Comparison of ENCODE assay signal across 8 cellular contexts in genomic region chr5:87268970-87269377, GRCh38. TPM values are rescaled to one million over a fixed set of nuclear protein-coding genes. Genes with fewer than 3 reads are reported as not detected.
A peak's percentile ranks its signal among the peaks of the same experiment; 100 is the strongest.
DNase-seq lines count a peak whose midpoint lies in the region; ATAC-seq and TF ChIP-seq lines count a peak whose summit lies in the region.

No MANE protein-coding gene starts in this region.

- CTCF ChIA-PET in A673 (lab: Charles Lee): no interaction called here

- intact Hi-C loops in A673 (cut with micrococcal nuclease; ENCODE audit: unreplicated experiment): loop anchor here (10.0 kb wide), 1 partner anchor 194 kb away; no protein-coding TSS in a partner anchor

- H3K9ac ChIP-seq in HUES64 (ENCODE audit: low read depth, low read length) (peak overlapping the region; percentile 86), mucosa of rectum (ENCODE audit: low read depth in 1 of 2, low read length in 2 of 2) (peak overlapping the region; percentile 83 to 88)

- H3K4me3 ChIP-seq in A673 (ENCODE audit: low read depth, low read length, poor library complexity, severe bottlenecking) (peak overlapping the region; percentile 97), HUES64 (ENCODE audit: low read length) (peak overlapping the region; percentile 98), cardiac fibroblast (replicated peaks in 1 of 2; ENCODE audit: low read depth in 2 of 2, low read length in 2 of 2) (peak overlapping the region; percentile 89 to 92), mucosa of rectum (ENCODE audit: low read length in 2 of 2) (peak overlapping the region; percentile 95 to 99)

- H3K27ac ChIP-seq in A673 (ENCODE audit: low read depth, low read length, poor library complexity, severe bottlenecking): peak overlapping the region; percentile 86
- peak overlapping the region; percentile 71; the same call in 1 of the 2 replicates for H3K27ac ChIP-seq in HUES64 (ENCODE audit: low read depth, low read length)
- H3K27ac ChIP-seq in mucosa of rectum (ENCODE audit: low read depth in 2 of 2, low read length in 2 of 2): peak overlapping the region; percentile 89 to 92

- H3K9me3 ChIP-seq in A673 (ENCODE audit: low read depth, low read length, poor library complexity, severe bottlenecking) (no peaks in the 10 kb centered on the region), HUES64 (ENCODE audit: insufficient read depth, low read depth, low read length) (no peaks in the 10 kb centered on the region), mucosa of rectum (ENCODE audit: control insufficient read depth in 2 of 2, low read length in 2 of 2) (no peaks in the 10 kb centered on the region)

- no peak for ATAC-seq in HG03442 (IDR thresholded peaks at IDR 0.05; ENCODE audit: unreplicated experiment)
- no peak for ATAC-seq in HG03378 (IDR thresholded peaks at IDR 0.05; ENCODE audit: unreplicated experiment)

- H3K4me1 ChIP-seq in A673 (ENCODE audit: insufficient read depth, low read length, poor library complexity, severe bottlenecking): no peaks in the 10 kb centered on the region
- H3K4me1 ChIP-seq in HUES64 (ENCODE audit: insufficient read depth, low read length): peaks cover 27% of the 10 kb centered on the region
- peaks cover 6 to 11% of the 10 kb centered on the region in 2 donors for H3K4me1 ChIP-seq in mucosa of rectum (ENCODE audit: control insufficient read depth in 2 of 2, insufficient read depth in 2 of 2, low read length in 2 of 2)

- no TSS peak for BruUV-seq in A673 (replicated peaks; lab: Mats Ljungman, UMichigan)

- no peaks in the 10 kb centered on the region for H3K36me3 ChIP-seq in A673 (ENCODE audit: insufficient read depth, low read length, poor library complexity, severe bottlenecking)
- 0 out of 2 replicates have a peak, but pooled peaks cover 7% of the 10 kb centered on the region for H3K36me3 ChIP-seq in HUES64 (ENCODE audit: insufficient read depth, low read length)
- H3K36me3 ChIP-seq in mucosa of rectum (ENCODE audit: control insufficient read depth in 2 of 2, insufficient read depth in 2 of 2, low read length in 2 of 2): no peaks in the 10 kb centered on the region

- TF ChIP-seq CTCF in A673 (conservative IDR thresholded peaks at IDR 0.05; ENCODE audit: low read depth, low read length): no peak
- no peak for TF ChIP-seq CTCF in cardiac fibroblast (IDR thresholded peaks at IDR 0.05; ENCODE audit: low read depth, low read length)

- WGBS in HUES64: 25% methylated on average over 3 of the region's 4 CpGs

- POLR2A ChIA-PET in A673 (lab: Charles Lee; ENCODE audit: low non-redundant PET): interaction anchor here (0.6 kb wide), 1 partner anchor 80 kb away, joined by 4 read pairs; no protein-coding TSS in a partner anchor

- DNase-seq in A673 (ENCODE audit: low spot score) (no peak), cardiac fibroblast (ENCODE audit: low read depth in 2 of 2) (no peak), NCI-H2029 treated with DMSO at 0.1 percent for 48 hours (lab: John Stamatoyannopoulos, UW) (no peak), NCI-H446 (lab: John Stamatoyannopoulos, UW) (no peak)

- no peaks in the 10 kb centered on the region for H3K27me3 ChIP-seq in A673 (replicated peaks; ENCODE audit: insufficient read depth, low read depth, low read length, poor library complexity)
- peaks cover 26% of the 10 kb centered on the region for H3K27me3 ChIP-seq in HUES64 (ENCODE audit: insufficient read depth, low read length)
- H3K27me3 ChIP-seq in mucosa of rectum (ENCODE audit: control insufficient read depth in 2 of 2, insufficient read depth in 2 of 2, low read length in 2 of 2): no peaks in the 10 kb centered on the region

RNA-seq across cellular contexts. Expression of gene RASA1, which starts 1.3 kb away (rescaled TPM):
- total RNA-seq in A673 (2021): 34.2 and 35.4 TPM in 2 replicates
- 31.5 TPM for polyA plus RNA-seq in HUES64 (2013, experiment 1 of 2)
- polyA plus RNA-seq in HUES64 (2013, experiment 2 of 2): 32.9 TPM
